8 cellular contexts compared by ENCODE assay signal in genomic region chr6:169722362-169723199, GRCh38. TPM values are rescaled to one million over a fixed set of nuclear protein-coding genes. Genes with fewer than 3 reads are reported as not detected.
A peak's percentile ranks its signal among the peaks of the same experiment; 100 is the strongest.
DNase-seq lines count a peak whose midpoint lies in the region; ATAC-seq, FAIRE-seq and TF ChIP-seq lines count a peak whose summit lies in the region.

No MANE protein-coding gene starts in this region.

- no peak for FAIRE-seq in bronchial epithelial cell (lab: Jason Lieb, UNC)

- no peaks in the 10 kb centered on the region for H3K9me3 Mint-ChIP-seq in immature natural killer cell

- peak overlapping the region; percentile 88 for H3K9ac ChIP-seq in HUES6 (ENCODE audit: low read length)

- no peaks in the 10 kb centered on the region for H3K27me3 ChIP-seq in HUES6 (ENCODE audit: control insufficient read depth, insufficient read depth, low read length)
- no peaks in the 10 kb centered on the region for H3K27me3 ChIP-seq in bronchial epithelial cell (ENCODE audit: control insufficient read depth, insufficient read depth, low read length)

- H3K27me3 Mint-ChIP-seq in immature natural killer cell (ENCODE audit: low read depth in 3 of 3), result peaks cover 0 to 9% (median 2%) of the 10 kb centered on the region in 3 donors

- DNase-seq in AG10803 (ENCODE audit: low read depth) (peak; percentile 55), T-helper 1 cell (peak in 3 of 5 donors; percentile 23 to 44 (median 35)), bronchial epithelial cell (ENCODE audit: low read depth) (peak; percentile 82), immature natural killer cell (peak in 1 of 3 donors; percentile 25), epidermal melanocyte (ENCODE audit: insufficient read length, low spot score) (no peak)

- ATAC-seq in GM18870 (IDR thresholded peaks at IDR 0.05; ENCODE audit: unreplicated experiment), result peak; percentile 31

- H3K27ac ChIP-seq in HUES6 (ENCODE audit: low read depth, low read length) (no peak overlapping the region; the same call in 1 of the 2 replicates), skin epidermis (peak overlapping the region; percentile 52 to 96 (median 88))

- TF ChIP-seq CTCF in AG10803 (conservative IDR thresholded peaks at IDR 0.05; ENCODE audit: low read length), result no peak
- no peak for TF ChIP-seq CTCF in bronchial epithelial cell (IDR thresholded peaks at IDR 0.05; ENCODE audit: insufficient read depth, low read length, severe bottlenecking)

- H3K4me3 Mint-ChIP-seq in immature natural killer cell, result peak overlapping the region; percentile 89 to 94 (median 91)

- H3K4me3 ChIP-seq in AG10803 (ENCODE audit: low read length) (peak overlapping the region; percentile 67), HUES6 (ENCODE audit: low read depth, low read length) (peak overlapping the region; percentile 92), bronchial epithelial cell (ENCODE audit: low read depth, low read length) (peak overlapping the region; percentile 64), skin epidermis (peak overlapping the region; percentile 57 to 94 (median 76))

- peaks cover 10% of the 10 kb centered on the region for H3K4me1 ChIP-seq in HUES6 (ENCODE audit: control insufficient read depth, insufficient read depth, low read length)

- peak overlapping the region; percentile 76 to 96 (median 92) for H3K27ac Mint-ChIP-seq in immature natural killer cell

- peaks cover 19 to 28% of the 10 kb centered on the region in 2 donors for H3K4me1 Mint-ChIP-seq in immature natural killer cell

- H3K36me3 ChIP-seq in HUES6 (ENCODE audit: control insufficient read depth, insufficient read depth, low read length) (peaks cover 8% of the 10 kb centered on the region; the same call in 1 of the 2 replicates), bronchial epithelial cell (ENCODE audit: control insufficient read depth, insufficient read depth, low read length) (no peaks in the 10 kb centered on the region)

- no peaks in the 10 kb centered on the region for H3K9me3 ChIP-seq in HUES6 (ENCODE audit: control insufficient read depth, insufficient read depth, low read depth, low read length)

- no peaks in the 10 kb centered on the region for H3K36me3 Mint-ChIP-seq in immature natural killer cell

RNA-seq across cellular contexts. Expression of gene PHF10, which starts 1.7 kb away (rescaled TPM):
- 13.4 and 14.0 TPM in 2 replicates for total RNA-seq in bronchial epithelial cell
- 10 to 100 TPM in 1 of 3 donors, 1 to 10 TPM in 2; 6.0 to 13.0 (median 7.9) TPM for polyA plus RNA-seq in immature natural killer cell

RNA-seq across cellular contexts. Expression of gene C6orf120, which starts 20.7 kb away (rescaled TPM):
- 17.4 and 17.6 TPM in 2 replicates for total RNA-seq in bronchial epithelial cell
- 10 to 100 TPM in 1 of 3 donors, 1 to 10 TPM in 2; 2.2 to 10.1 (median 4.9) TPM for polyA plus RNA-seq in immature natural killer cell

RNA-seq across cellular contexts. Expression of gene WDR27, which starts 20.8 kb away (rescaled TPM):
- total RNA-seq in bronchial epithelial cell, result 16.8 and 21.8 TPM in 2 replicates
- polyA plus RNA-seq in immature natural killer cell, result 1 to 10 TPM; 1.7 to 5.1 (median 4.0) TPM

RNA-seq across cellular contexts. Expression of gene DYNLT2, which starts 28.8 kb away (rescaled TPM):
- 1.0 and 1.1 TPM in 2 replicates for total RNA-seq in bronchial epithelial cell
- polyA plus RNA-seq in immature natural killer cell, result under 1 TPM; 0.21 to 0.68 (median 0.40) TPM

RNA-seq across cellular contexts. Expression of gene ERMARD, which starts 28.8 kb away (rescaled TPM):
- 25.1 and 25.8 TPM in 2 replicates for total RNA-seq in bronchial epithelial cell
- polyA plus RNA-seq in immature natural killer cell, result 10 to 100 TPM in 1 of 3 donors, 1 to 10 TPM in 2; 4.2 to 11.6 (median 10.0) TPM
